Comparison of ENCODE assay signal across 26 cellular contexts in the genomic region with DNA sequence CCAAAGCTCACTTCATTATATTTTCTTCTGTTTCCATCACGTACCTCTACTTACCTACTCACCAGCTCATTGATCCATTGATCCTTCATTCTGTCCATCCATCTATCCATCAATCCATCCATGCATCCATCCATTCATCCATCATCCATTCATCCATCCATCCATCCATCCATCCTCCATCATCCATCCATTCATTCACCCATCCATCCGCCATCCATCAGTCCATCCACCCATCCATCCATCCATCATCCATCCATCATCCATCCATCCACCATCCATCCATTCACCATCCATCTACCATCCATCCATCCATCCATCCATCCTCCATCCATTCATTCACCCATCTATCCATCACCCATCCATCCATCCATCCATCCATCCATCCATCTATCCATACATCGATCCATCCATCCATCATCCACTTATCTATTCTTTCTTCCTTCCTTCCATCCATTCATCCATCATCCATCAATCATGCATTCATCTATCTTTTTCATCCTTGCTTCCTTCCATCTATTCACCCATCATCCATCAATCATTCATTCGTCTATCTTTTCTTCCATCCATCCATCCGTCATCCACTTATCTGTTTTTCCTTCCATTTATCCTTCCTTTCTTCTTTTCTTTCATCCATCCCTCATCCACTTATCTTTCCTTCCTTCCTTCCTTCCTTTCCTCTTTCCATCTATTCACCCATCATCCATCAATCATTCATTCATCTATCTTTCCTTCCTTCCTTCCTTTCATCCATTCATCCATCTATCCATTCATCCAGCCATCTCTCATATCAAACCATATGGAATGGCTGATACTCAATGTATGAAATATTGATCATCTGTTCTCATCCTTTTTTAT. TPM values are rescaled to one million over a fixed set of nuclear protein-coding genes. Genes with fewer than 3 reads are reported as not detected.
"Had no signal": no experiment of that assay in that cellular context is flagged by ENCODE, and none has a peak within 500 bp of the region (broad histone marks: within the 10 kb centered on the region; RNA-seq: fewer than 3 reads in every experiment).

No MANE protein-coding gene starts in this region.

- H3K9me3 Mint-ChIP-seq: activated CD4-positive, alpha-beta memory T cell treated with anti-CD3 and anti-CD28 coated beads for 36 hours; activated T-helper 1 cell treated with anti-CD3 and anti-CD28 coated beads, Interleukin-12 subunit alpha, Interleukin-12 subunit beta, Interleukin-2, Interleukin-4 antibody, amounts not matched to agents 30 ng/mL and 10 ng/mL and 1 ng/mL, durations not matched to agents 14 hours and 24 hours and 36 hours; immature natural killer cell had no signal

- H3K4me1 Mint-ChIP-seq: activated CD4-positive, alpha-beta T cell treated with anti-CD3 and anti-CD28 coated beads, Interleukin-2, amount 10 ng/mL, durations not matched to agents 24 days and 14 days; endodermal cell; immature natural killer cell; memory B cell had no signal

- H3K27me3 ChIP-seq: cardiac muscle cell, upper lobe of left lung, vagina had no signal

- H3K27ac ChIP-seq: cardiac muscle cell, heart left ventricle, spleen, thoracic aorta, upper lobe of left lung, vagina had no signal

- H3K4me3 ChIP-seq: cardiac muscle cell, heart left ventricle, spleen, thoracic aorta, upper lobe of left lung, vagina had no signal

- H3K36me3 Mint-ChIP-seq: activated CD4-positive, alpha-beta memory T cell treated with anti-CD3 and anti-CD28 coated beads for 36 hours; activated naive CD4-positive, alpha-beta T cell treated with anti-CD3 and anti-CD28 coated beads, Interleukin-2, amount 50 U/mL, for 72 hours; memory B cell; naive thymus-derived CD4-positive, alpha-beta T cell had no signal

- H3K27ac Mint-ChIP-seq: activated CD4-positive, alpha-beta memory T cell treated with anti-CD3 and anti-CD28 coated beads for 36 hours; activated CD4-positive, alpha-beta T cell treated with anti-CD3 and anti-CD28 coated beads, Interleukin-2, amount 10 ng/mL, durations not matched to agents 24 days and 14 days; activated naive CD4-positive, alpha-beta T cell treated with anti-CD3 and anti-CD28 coated beads, Interleukin-2, amount 50 U/mL, for 72 hours; activated T-helper 1 cell treated with anti-CD3 and anti-CD28 coated beads, Interleukin-12 subunit alpha, Interleukin-12 subunit beta, Interleukin-2, Interleukin-4 antibody, amounts not matched to agents 30 ng/mL and 10 ng/mL and 1 ng/mL, durations not matched to agents 14 hours and 24 hours and 36 hours; endodermal cell; memory B cell; naive thymus-derived CD4-positive, alpha-beta T cell had no signal

- DNase-seq: activated CD4-positive, alpha-beta memory T cell treated with anti-CD3 and anti-CD28 coated beads for 36 hours; activated CD4-positive, alpha-beta T cell treated with anti-CD3 and anti-CD28 coated beads, Interleukin-2, amount 10 ng/mL, durations not matched to agents 24 days and 14 days; activated CD4-positive, CD25-positive, alpha-beta regulatory T cell treated with anti-CD3 and anti-CD28 coated beads, Interleukin-2, amount 50 U/mL, for 72 hours; activated CD8-positive, alpha-beta memory T cell treated with anti-CD3 and anti-CD28 coated beads, Interleukin-2, amount 50 U/mL, for 4 hours; activated gamma-delta T cell; endodermal cell; immature natural killer cell; naive thymus-derived CD4-positive, alpha-beta T cell; stimulated activated naive CD4-positive, alpha-beta T cell; T-helper 2 cell had no signal

- H3K4me3 Mint-ChIP-seq: activated CD4-positive, alpha-beta memory T cell treated with anti-CD3 and anti-CD28 coated beads for 36 hours; activated CD4-positive, alpha-beta T cell treated with anti-CD3 and anti-CD28 coated beads, Interleukin-2, amount 10 ng/mL, durations not matched to agents 24 days and 14 days; activated T-helper 1 cell treated with anti-CD3 and anti-CD28 coated beads, Interleukin-12 subunit alpha, Interleukin-12 subunit beta, Interleukin-2, Interleukin-4 antibody, amounts not matched to agents 30 ng/mL and 10 ng/mL and 1 ng/mL, durations not matched to agents 14 hours and 24 hours and 36 hours; endodermal cell; immature natural killer cell; memory B cell; naive thymus-derived CD4-positive, alpha-beta T cell had no signal

- H3K36me3 ChIP-seq: cardiac muscle cell, heart left ventricle, spleen, thoracic aorta, upper lobe of left lung, vagina had no signal

- ATAC-seq: activated naive CD4-positive, alpha-beta T cell treated with anti-CD3 and anti-CD28 coated beads, Interleukin-2, amount 50 U/mL, for 72 hours; esophagus mucosa; heart left ventricle; naive thymus-derived CD4-positive, alpha-beta T cell had no signal

- FAIRE-seq: kidney had no signal

- H3K27me3 Mint-ChIP-seq: activated CD4-positive, alpha-beta T cell treated with anti-CD3 and anti-CD28 coated beads, Interleukin-2, amount 10 ng/mL, durations not matched to agents 24 days and 14 days had no signal

RNA-seq across cellular contexts. Expression of a gene that starts 35.3 kb away (rescaled TPM):
- total RNA-seq: activated CD4-positive, alpha-beta memory T cell treated with anti-CD3 and anti-CD28 coated beads for 36 hours; activated CD4-positive, alpha-beta T cell treated with anti-CD3 and anti-CD28 coated beads, Interleukin-2, amount 10 ng/mL, durations not matched to agents 24 days and 14 days; activated CD8-positive, alpha-beta memory T cell treated with anti-CD3 and anti-CD28 coated beads for 36 hours; activated naive CD4-positive, alpha-beta T cell treated with anti-CD3 and anti-CD28 coated beads, Interleukin-2, amount 50 U/mL, for 72 hours; activated T-helper 1 cell treated with anti-CD3 and anti-CD28 coated beads, Interleukin-12 subunit alpha, Interleukin-12 subunit beta, Interleukin-2, Interleukin-4 antibody, amounts not matched to agents 30 ng/mL and 10 ng/mL and 1 ng/mL, durations not matched to agents 14 hours and 24 hours and 36 hours; cardiac muscle cell; chondrocyte; endodermal cell; esophagus mucosa; heart left ventricle; kidney; lower leg skin; naive thymus-derived CD4-positive, alpha-beta T cell; osteocyte; posterior vena cava; spleen; thoracic aorta; upper lobe of left lung; vagina had no signal
